ENCODE assay signal across 1 cellular context in genomic region chr22:31346733-31347250, GRCh38.
A peak's percentile ranks its signal among the peaks of the same experiment; 100 is the strongest.
TF ChIP-seq lines count a peak whose summit lies in the region.

No MANE protein-coding gene starts in this region.

TF ChIP-seq in GM12878, 131 proteins besides CTCF, POLR2A, EP300 and RAD21 (continued from another document):
- TF ChIP-seq, protein P1, sequence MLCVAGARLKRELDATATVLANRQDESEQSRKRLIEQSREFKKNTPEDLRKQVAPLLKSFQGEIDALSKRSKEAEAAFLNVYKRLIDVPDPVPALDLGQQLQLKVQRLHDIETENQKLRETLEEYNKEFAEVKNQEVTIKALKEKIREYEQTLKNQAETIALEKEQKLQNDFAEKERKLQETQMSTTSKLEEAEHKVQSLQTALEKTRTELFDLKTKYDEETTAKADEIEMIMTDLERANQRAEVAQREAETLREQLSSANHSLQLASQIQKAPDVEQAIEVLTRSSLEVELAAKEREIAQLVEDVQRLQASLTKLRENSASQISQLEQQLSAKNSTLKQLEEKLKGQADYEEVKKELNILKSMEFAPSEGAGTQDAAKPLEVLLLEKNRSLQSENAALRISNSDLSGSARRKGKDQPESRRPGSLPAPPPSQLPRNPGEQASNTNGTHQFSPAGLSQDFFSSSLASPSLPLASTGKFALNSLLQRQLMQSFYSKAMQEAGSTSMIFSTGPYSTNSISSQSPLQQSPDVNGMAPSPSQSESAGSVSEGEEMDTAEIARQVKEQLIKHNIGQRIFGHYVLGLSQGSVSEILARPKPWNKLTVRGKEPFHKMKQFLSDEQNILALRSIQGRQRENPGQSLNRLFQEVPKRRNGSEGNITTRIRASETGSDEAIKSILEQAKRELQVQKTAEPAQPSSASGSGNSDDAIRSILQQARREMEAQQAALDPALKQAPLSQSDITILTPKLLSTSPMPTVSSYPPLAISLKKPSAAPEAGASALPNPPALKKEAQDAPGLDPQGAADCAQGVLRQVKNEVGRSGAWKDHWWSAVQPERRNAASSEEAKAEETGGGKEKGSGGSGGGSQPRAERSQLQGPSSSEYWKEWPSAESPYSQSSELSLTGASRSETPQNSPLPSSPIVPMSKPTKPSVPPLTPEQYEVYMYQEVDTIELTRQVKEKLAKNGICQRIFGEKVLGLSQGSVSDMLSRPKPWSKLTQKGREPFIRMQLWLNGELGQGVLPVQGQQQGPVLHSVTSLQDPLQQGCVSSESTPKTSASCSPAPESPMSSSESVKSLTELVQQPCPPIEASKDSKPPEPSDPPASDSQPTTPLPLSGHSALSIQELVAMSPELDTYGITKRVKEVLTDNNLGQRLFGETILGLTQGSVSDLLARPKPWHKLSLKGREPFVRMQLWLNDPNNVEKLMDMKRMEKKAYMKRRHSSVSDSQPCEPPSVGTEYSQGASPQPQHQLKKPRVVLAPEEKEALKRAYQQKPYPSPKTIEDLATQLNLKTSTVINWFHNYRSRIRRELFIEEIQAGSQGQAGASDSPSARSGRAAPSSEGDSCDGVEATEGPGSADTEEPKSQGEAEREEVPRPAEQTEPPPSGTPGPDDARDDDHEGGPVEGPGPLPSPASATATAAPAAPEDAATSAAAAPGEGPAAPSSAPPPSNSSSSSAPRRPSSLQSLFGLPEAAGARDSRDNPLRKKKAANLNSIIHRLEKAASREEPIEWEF (IDR thresholded peaks at IDR 0.05; ENCODE audit: insufficient replicate concordance, low read depth, low read length), result no peak
- TF ChIP-seq HDGF (IDR thresholded peaks at IDR 0.05), result no peak
- peak in 1 of 2 experiments; percentile 29; a peak in 1 of 4 replicates for TF ChIP-seq BHLHE40 (IDR thresholded peaks at IDR 0.05; ENCODE audit: borderline replicate concordance in 1 of 2, low read depth in 2 of 2, low read length in 1 of 2)
- TF ChIP-seq SMAD5 (IDR thresholded peaks at IDR 0.05; ENCODE audit: low read depth), result 0 out of 2 replicates have a peak, but pooled peaks have one; percentile 48
- TF ChIP-seq NBN (IDR thresholded peaks at IDR 0.05), result peak; percentile 23; the same call in 1 of the 2 replicates
- peak; percentile 44; the same call in 1 of the 2 replicates for TF ChIP-seq ZBTB33 (IDR thresholded peaks at IDR 0.05)
- no peak for TF ChIP-seq GATAD2B (conservative IDR thresholded peaks at IDR 0.05; ENCODE audit: low read depth)
- no peak for TF ChIP-seq BMI1 (IDR thresholded peaks at IDR 0.05; ENCODE audit: borderline replicate concordance)
- no peak for TF ChIP-seq FOXM1 (IDR thresholded peaks at IDR 0.05; ENCODE audit: low read depth, low read length)
- 0 out of 2 replicates have a peak, but pooled peaks have one; percentile 7 for TF ChIP-seq DPF2 (IDR thresholded peaks at IDR 0.05)
- TF ChIP-seq MEF2B (IDR thresholded peaks at IDR 0.05; ENCODE audit: partially characterized antibody, poor library complexity, severe bottlenecking), result peak; percentile 63
